1 cellular context compared by ENCODE assay signal in genomic region chr16:71474864-71475263, GRCh38.
A peak's percentile ranks its signal among the peaks of the same experiment; 100 is the strongest.
TF ChIP-seq lines count a peak whose summit lies in the region.

No MANE protein-coding gene starts in this region.

TF ChIP-seq in SK-N-SH, 30 proteins besides CTCF, POLR2A, EP300 and RAD21:
- TF ChIP-seq RCOR1 (IDR thresholded peaks at IDR 0.05; ENCODE audit: low read length) = no peak
- TF ChIP-seq YY1 (IDR thresholded peaks at IDR 0.05; ENCODE audit: low read depth) = no peak
- no peak for TF ChIP-seq NRF1 (IDR thresholded peaks at IDR 0.05; ENCODE audit: low read depth, low read length)
- no peak for TF ChIP-seq FOXJ3 (CRISPR knock-in tag; IDR thresholded peaks at IDR 0.05)
- TF ChIP-seq FOXM1 (IDR thresholded peaks at IDR 0.05; ENCODE audit: low read depth) = no peak
- peak; percentile 89 for TF ChIP-seq JUND (IDR thresholded peaks at IDR 0.05)
- TF ChIP-seq TCF12 (IDR thresholded peaks at IDR 0.05) = peak; percentile 59; the same call in 1 of the 2 replicates
- TF ChIP-seq ZBTB33 (IDR thresholded peaks at IDR 0.05; ENCODE audit: borderline replicate concordance, low read depth) = no peak
- peak; percentile 82 for TF ChIP-seq PBX3 (IDR thresholded peaks at IDR 0.05)
- peak; percentile 22; the same call in 1 of the 2 replicates for TF ChIP-seq NFIC (IDR thresholded peaks at IDR 0.05; ENCODE audit: borderline replicate concordance)
- no peak for TF ChIP-seq SMC3 (IDR thresholded peaks at IDR 0.05; ENCODE audit: low read depth, low read length)
- peak; percentile 29; the same call in 1 of the 2 replicates for TF ChIP-seq POLR2AphosphoS5 (IDR thresholded peaks at IDR 0.05; ENCODE audit: low read depth, low read length)
- no peak for TF ChIP-seq ELF1 (IDR thresholded peaks at IDR 0.05)
- TF ChIP-seq REST (IDR thresholded peaks at IDR 0.05; ENCODE audit: low read depth, low read length) = peak; percentile 23; the same call in 1 of the 2 replicates
- no peak for TF ChIP-seq USF1 (IDR thresholded peaks at IDR 0.05; ENCODE audit: borderline replicate concordance, low read depth)
- TF ChIP-seq FOSL2 (IDR thresholded peaks at IDR 0.05; ENCODE audit: borderline replicate concordance, low read depth) = peak; percentile 97
- TF ChIP-seq RXRA (IDR thresholded peaks at IDR 0.05; ENCODE audit: borderline replicate concordance, low read depth) = no peak
- TF ChIP-seq IRF3 (IDR thresholded peaks at IDR 0.05; ENCODE audit: low read depth, low read length) = no peak
- peak; percentile 46; the same call in 1 of the 2 replicates for TF ChIP-seq TEAD4 (IDR thresholded peaks at IDR 0.05; ENCODE audit: borderline replicate concordance, insufficient read depth)
- no peak for TF ChIP-seq USF2 (IDR thresholded peaks at IDR 0.05; ENCODE audit: borderline replicate concordance, low read depth, low read length)
- no peak for TF ChIP-seq MXI1 (IDR thresholded peaks at IDR 0.05; ENCODE audit: low read depth, low read length)
- TF ChIP-seq GABPA (IDR thresholded peaks at IDR 0.05; ENCODE audit: low read depth) = no peak
